In genomic region chr13:51324714-51325440, GRCh38 we compare ENCODE assay signal across 17 cellular contexts. TPM values are rescaled to one million over a fixed set of nuclear protein-coding genes. Genes with fewer than 3 reads are reported as not detected.
DNase-seq lines count a peak whose midpoint lies in the region; ATAC-seq and TF ChIP-seq lines count a peak whose summit lies in the region.
"Had no signal": no experiment of that assay in that cellular context is flagged by ENCODE, and none has a peak within 500 bp of the region (broad histone marks: within the 10 kb centered on the region; RNA-seq: fewer than 3 reads in every experiment).

No MANE protein-coding gene starts in this region.

- H3K4me2 ChIP-seq in trophoblast cell (ENCODE audit: low read length) (no peak overlapping the region), mesenchymal stem cell (ENCODE audit: low read length, poor library complexity, severe bottlenecking) (no peak overlapping the region)

- ATAC-seq in GM21529 (IDR thresholded peaks at IDR 0.05; ENCODE audit: unreplicated experiment): peak; percentile 63

- no CpG with 5 or more reads among the region's 14 CpGs for WGBS in trophoblast cell (ENCODE audit: extremely low coverage, insufficient coverage, insufficient read length)
- 73 to 82% (median 77%) methylated on average over 14 of the region's 14 CpGs for WGBS in ovary, 3 donors
- WGBS in mesenchymal stem cell: 85% methylated on average over 13 of the region's 14 CpGs

- no peak overlapping the region for H2BK15ac ChIP-seq in mesenchymal stem cell (ENCODE audit: low read depth, poor library complexity, severe bottlenecking)

- no peak overlapping the region for H3K4ac ChIP-seq in trophoblast cell (ENCODE audit: low read depth, low read length)
- H3K4ac ChIP-seq in mesenchymal stem cell (ENCODE audit: low read depth in 1 of 2, low read length in 2 of 2): no peak overlapping the region

- no peak overlapping the region for H3K4me3 ChIP-seq in trophoblast cell (ENCODE audit: low read depth, low read length)
- no peak overlapping the region for H3K4me3 ChIP-seq in ovary
- H3K4me3 ChIP-seq in mesenchymal stem cell (ENCODE audit: insufficient read depth in 1 of 2, low read depth in 1 of 2, low read length in 2 of 2): no peak overlapping the region
- H3K4me3 ChIP-seq: colonic mucosa, mucosa of descending colon, SK-N-MC, vagina had no signal

- H3K18ac ChIP-seq in trophoblast cell (ENCODE audit: low read length) (no peak overlapping the region), mesenchymal stem cell (ENCODE audit: low read depth in 1 of 2, low read length in 2 of 2) (no peak overlapping the region)

- H3K79me1 ChIP-seq in trophoblast cell (ENCODE audit: low read length): no peaks in the 10 kb centered on the region
- no peaks in the 10 kb centered on the region for H3K79me1 ChIP-seq in mesenchymal stem cell (replicated peaks; ENCODE audit: low read length, poor library complexity, severe bottlenecking)

- H3K27me3 ChIP-seq in layer of hippocampus (ENCODE audit: control insufficient read depth, insufficient read depth, low read length) (no peaks in the 10 kb centered on the region), trophoblast cell (ENCODE audit: insufficient read depth, low read length) (no peaks in the 10 kb centered on the region), ovary (no peaks in the 10 kb centered on the region), mesenchymal stem cell (ENCODE audit: control insufficient read depth in 1 of 2, insufficient read depth in 1 of 2, low read length in 2 of 2) (peaks cover 0 to 8% of the 10 kb centered on the region in 2 experiments)
- H3K27me3 ChIP-seq: colonic mucosa, vagina had no signal

- H3K36me3 ChIP-seq in trophoblast cell (ENCODE audit: control insufficient read depth in 1 of 2, insufficient read depth in 2 of 2, low read length in 2 of 2): no peaks in the 10 kb centered on the region
- no peaks in the 10 kb centered on the region for H3K36me3 ChIP-seq in ovary
- no peaks in the 10 kb centered on the region for H3K36me3 ChIP-seq in mesenchymal stem cell (ENCODE audit: control insufficient read depth in 1 of 2, insufficient read depth in 2 of 2, low read depth in 1 of 2, low read length in 2 of 2)
- H3K36me3 ChIP-seq: colonic mucosa, vagina had no signal

- POLR2A ChIA-PET in GM10248 (lab: Yijun Ruan, JAX): no interaction called here

- peak; percentile 40 for DNase-seq in GM10248 (ENCODE audit: extremely low spot score)
- DNase-seq in NCI-H526 (lab: John Stamatoyannopoulos, UW): peak; percentile 99
- DNase-seq in trophoblast cell: no peak
- DNase-seq in activated effector memory CD4-positive, alpha-beta T cell treated with Interleukin-2 at 50 U/mL for 16 hours: no peak
- no peak for DNase-seq in ovary
- DNase-seq in mesenchymal stem cell: no peak
- DNase-seq: activated CD8-positive, alpha-beta memory T cell treated with anti-CD3 and anti-CD28 coated beads, Interleukin-2, amount 50 U/mL, for 4 hours; activated naive CD8-positive, alpha-beta T cell treated with anti-CD3 and anti-CD28 coated beads for 36 hours; colonic mucosa; DMS 273 treated with DMSO at 0.1 percent for 48 hours; mucosa of descending colon had no signal

- intact Hi-C loops in ovary (cut with DNase I): no loop called here

- H2AFZ ChIP-seq in trophoblast cell (ENCODE audit: insufficient read depth, low read length, poor library complexity): no peak overlapping the region
- H2AFZ ChIP-seq in mesenchymal stem cell (ENCODE audit: low read depth, low read length): no peak overlapping the region

- TF ChIP-seq POLR2A in ovary (IDR thresholded peaks at IDR 0.05): no peak

- H2BK5ac ChIP-seq in trophoblast cell (ENCODE audit: low read depth, low read length, poor library complexity) (no peak overlapping the region), mesenchymal stem cell (ENCODE audit: low read depth, low read length, poor library complexity, severe bottlenecking) (no peak overlapping the region)

- TF ChIP-seq EP300 in ovary (IDR thresholded peaks at IDR 0.05): no peak

- no peak overlapping the region for H3K14ac ChIP-seq in trophoblast cell (ENCODE audit: low read length)
- no peak overlapping the region for H3K14ac ChIP-seq in mesenchymal stem cell (ENCODE audit: low read length in 2 of 2)

- H2BK12ac ChIP-seq in trophoblast cell (ENCODE audit: low read length) (no peak overlapping the region), mesenchymal stem cell (ENCODE audit: low read length in 2 of 2) (no peak overlapping the region)

- no peak overlapping the region for H4K8ac ChIP-seq in trophoblast cell (ENCODE audit: low read depth, low read length)
- H4K8ac ChIP-seq in mesenchymal stem cell (ENCODE audit: low read length): no peak overlapping the region

- H3K9me3 ChIP-seq in trophoblast cell (ENCODE audit: insufficient read depth, low read depth, low read length) (no peaks in the 10 kb centered on the region), ovary (no peaks in the 10 kb centered on the region), mesenchymal stem cell (ENCODE audit: control insufficient read depth, low read length) (no peaks in the 10 kb centered on the region)
- H3K9me3 ChIP-seq: colonic mucosa, mucosa of descending colon, vagina had no signal

- H2AK5ac ChIP-seq in trophoblast cell (ENCODE audit: low read length): no peak overlapping the region
- no peak overlapping the region for H2AK5ac ChIP-seq in mesenchymal stem cell (ENCODE audit: low read length, severe bottlenecking)

- H3K23ac ChIP-seq in trophoblast cell (ENCODE audit: low read length) (no peak overlapping the region), mesenchymal stem cell (ENCODE audit: low read length in 2 of 2) (no peak overlapping the region)

- H2BK120ac ChIP-seq in trophoblast cell (ENCODE audit: insufficient read depth, low read length, poor library complexity) (no peak overlapping the region), mesenchymal stem cell (ENCODE audit: low read depth, low read length) (no peak overlapping the region)

- H4K91ac ChIP-seq in trophoblast cell (ENCODE audit: low read depth, low read length) (no peak overlapping the region), mesenchymal stem cell (ENCODE audit: low read length) (no peak overlapping the region)

- H3K9ac ChIP-seq in trophoblast cell (ENCODE audit: low read length) (no peak overlapping the region), mesenchymal stem cell (ENCODE audit: low read length) (no peak overlapping the region)

- no peaks in the 10 kb centered on the region for H3K79me2 ChIP-seq in trophoblast cell (ENCODE audit: control insufficient read depth, insufficient read depth, low read length, poor library complexity)

- H3K27ac ChIP-seq in layer of hippocampus (ENCODE audit: low read depth, low read length) (peak overlapping the region; percentile 60), trophoblast cell (ENCODE audit: low read depth, low read length) (no peak overlapping the region), ovary (no peak overlapping the region), mesenchymal stem cell (ENCODE audit: low read length, poor library complexity, severe bottlenecking) (no peak overlapping the region)
- H3K27ac ChIP-seq: colonic mucosa, SK-N-MC, vagina had no signal

- CTCF ChIA-PET in GM10248 (lab: Yijun Ruan, JAX): interaction anchor here (1.1 to 2.6 kb wide), 3 partner anchors 12 to 22 kb away, joined by 3 to 6 read pairs (median 3); no protein-coding TSS in a partner anchor

- H4K12ac ChIP-seq in trophoblast cell (ENCODE audit: low read depth, low read length): no peak overlapping the region

- H3K4me1 ChIP-seq in trophoblast cell (ENCODE audit: control insufficient read depth in 1 of 2, insufficient read depth in 2 of 2, low read length in 2 of 2) (no peaks in the 10 kb centered on the region), ovary (ENCODE audit: insufficient read depth) (no peaks in the 10 kb centered on the region), mesenchymal stem cell (ENCODE audit: control insufficient read depth, insufficient read depth, low read depth, low read length) (no peaks in the 10 kb centered on the region)
- H3K4me1 ChIP-seq: colonic mucosa, vagina had no signal

- TF ChIP-seq CTCF in GM10248 (IDR thresholded peaks at IDR 0.05; ENCODE audit: control extremely low read depth, extremely low read depth, low read depth, missing control alignments) (no peak), ovary (IDR thresholded peaks at IDR 0.05) (no peak)

RNA-seq across cellular contexts. Expression of gene SERPINE3, which starts 14.6 kb away (rescaled TPM):
- not detected in 2 replicates for polyA plus RNA-seq in trophoblast cell (2013)
- under 1 TPM in 2 of 7 donors, not detected in 5; 0.11 to 0.18 TPM for total RNA-seq in ovary
- not detected for polyA plus RNA-seq in ovary
- not detected for polyA plus RNA-seq in mesenchymal stem cell (2013, experiment 1 of 2)
- polyA plus RNA-seq in mesenchymal stem cell (2013, experiment 2 of 2): not detected
- total RNA-seq: activated naive CD8-positive, alpha-beta T cell treated with anti-CD3 and anti-CD28 coated beads for 36 hours; colonic mucosa; mucosa of descending colon; pulmonary artery endothelial cell; vagina had no signal
- polyA plus RNA-seq: AG04450 had no signal

Comparison
In these comparisons a context has a peak if more than half of its experiments do, and no peak if none do; other contexts are left out.
1. DNase-seq: peak in GM10248 (single experiment) and NCI-H526 (2 of 2); none in trophoblast cell (0 of 2), activated effector memory CD4-positive, alpha-beta T cell treated with Interleukin-2 at 50 U/mL for 16 hours (single experiment), ovary (0 of 5) and mesenchymal stem cell (single experiment).